ENCODE assay signal across 8 cellular contexts in genomic region chr16:58515871-58516767, GRCh38. TPM values are rescaled to one million over a fixed set of nuclear protein-coding genes. Genes with fewer than 3 reads are reported as not detected.
DNase-seq lines count a peak whose midpoint lies in the region; ATAC-seq, FAIRE-seq and TF ChIP-seq lines count a peak whose summit lies in the region.

No MANE protein-coding gene starts in this region.

- ATAC-seq in GM19025 (IDR thresholded peaks at IDR 0.05; ENCODE audit: low read depth, unreplicated experiment) (peak; percentile 26), HG03135 (IDR thresholded peaks at IDR 0.05; ENCODE audit: unreplicated experiment) (peak; percentile 48)

- H3K27me3 ChIP-seq in BE2C (no peaks in the 10 kb centered on the region), SJSA1 (replicated peaks) (no peaks in the 10 kb centered on the region), bronchial epithelial cell (ENCODE audit: control insufficient read depth, insufficient read depth, low read length) (no peaks in the 10 kb centered on the region), layer of hippocampus (ENCODE audit: control insufficient read depth, insufficient read depth, low read length) (no peaks in the 10 kb centered on the region)

- DNase-seq in BE2C = peak; percentile 36
- DNase-seq in SJSA1 (ENCODE audit: low read depth in 1 of 2, low spot score in 2 of 2) = no peak
- peak; percentile 38 for DNase-seq in bronchial epithelial cell (ENCODE audit: low read depth)
- peak; percentile 55 for DNase-seq in stimulated activated CD8-positive, alpha-beta memory T cell treated with anti-CD3 and anti-CD28 coated beads, Interleukin-4, amount 100 ng/mL, for 48 hours
- no peak for DNase-seq in activated gamma-delta T cell (lab: John Stamatoyannopoulos, UW)

- H3K4me1 ChIP-seq in BE2C = no peaks in the 10 kb centered on the region; the same call in 1 of the 2 replicates
- H3K4me1 ChIP-seq in SJSA1 (replicated peaks) = peaks cover 6% of the 10 kb centered on the region; the same call in 1 of the 2 replicates

- no peak for FAIRE-seq in bronchial epithelial cell (lab: Jason Lieb, UNC)

- H3K36me3 ChIP-seq in BE2C (peaks cover 49% of the 10 kb centered on the region), SJSA1 (peaks cover 85% of the 10 kb centered on the region), bronchial epithelial cell (ENCODE audit: control insufficient read depth, insufficient read depth, low read length) (peaks cover 16% of the 10 kb centered on the region)

- H3K27ac ChIP-seq in SJSA1 (no peak overlapping the region), layer of hippocampus (ENCODE audit: low read depth, low read length) (peak overlapping the region; percentile 69)

- H3K9me3 ChIP-seq in BE2C = no peaks in the 10 kb centered on the region
- H3K9me3 ChIP-seq in SJSA1 (replicated peaks) = no peaks in the 10 kb centered on the region

- TF ChIP-seq CTCF in BE2C (IDR thresholded peaks at IDR 0.05; ENCODE audit: low read depth, low read length) = no peak
- no peak for TF ChIP-seq CTCF in bronchial epithelial cell (IDR thresholded peaks at IDR 0.05; ENCODE audit: insufficient read depth, low read length, severe bottlenecking)

- H3K4me3 ChIP-seq in BE2C (ENCODE audit: low read depth, low read length) (peak overlapping the region; percentile 87), SJSA1 (peak overlapping the region; percentile 33), bronchial epithelial cell (ENCODE audit: low read depth, low read length) (peak overlapping the region; percentile 58)

RNA-seq across cellular contexts. Expression of gene SETD6, which starts 0.8 kb away (rescaled TPM):
- 66.5 TPM for polyA plus RNA-seq in BE2C (2012; ENCODE audit: insufficient read depth, insufficient read length, low read depth)
- total RNA-seq in SJSA1 (2014; rRNA removed; shearing (Covaris generic)) = 1.1 and 1.8 TPM in 2 replicates
- 18.6 and 23.2 TPM in 2 replicates for total RNA-seq in bronchial epithelial cell

RNA-seq across cellular contexts. Expression of gene NDRG4, which starts 16.2 kb away (rescaled TPM):
- 108 TPM for polyA plus RNA-seq in BE2C (2012; ENCODE audit: insufficient read depth, insufficient read length, low read depth)
- total RNA-seq in SJSA1 (2014; rRNA removed; shearing (Covaris generic)) = 6.9 and 9.2 TPM in 2 replicates
- 2.6 and 2.8 TPM in 2 replicates for total RNA-seq in bronchial epithelial cell

Comparison
In these comparisons a context has a peak if more than half of its experiments do, and no peak if none do; other contexts are left out.
1. DNase-seq: peak in BE2C (single experiment), bronchial epithelial cell (single experiment) and stimulated activated CD8-positive, alpha-beta memory T cell treated with anti-CD3 and anti-CD28 coated beads, Interleukin-4, amount 100 ng/mL, for 48 hours (single experiment); none in SJSA1 (0 of 2) and activated gamma-delta T cell (single experiment).
2. H3K4me3 ChIP-seq: peak in every context shown above with its lines; median percentile 87 in BE2C; 58 in bronchial epithelial cell; 33 in SJSA1.